8 cellular contexts compared by ENCODE assay signal in genomic region chr17:17001874-17002520, GRCh38. TPM values are rescaled to one million over a fixed set of nuclear protein-coding genes. Genes with fewer than 3 reads are reported as not detected.
DNase-seq lines count a peak whose midpoint lies in the region; ATAC-seq lines count a peak whose summit lies in the region.

No MANE protein-coding gene starts in this region.

- ATAC-seq in HG02973 (IDR thresholded peaks at IDR 0.05; ENCODE audit: unreplicated experiment) = peak; percentile 53

- DNase-seq in Daoy (ENCODE audit: low read depth) (peak; percentile 82), NCI-H345 (lab: John Stamatoyannopoulos, UW) (peak; percentile 84), left kidney (ENCODE audit: low read depth, low spot score) (peak; percentile 86), cerebellar nuclear complex (lab: John Stamatoyannopoulos, UW) (no peak)
- peak; percentile 85 for DNase-seq in activated CD4-positive, CD25-positive, alpha-beta regulatory T cell treated with anti-CD3 and anti-CD28 coated beads, Interleukin-2, amount 50 U/mL, for 72 hours
- peak; percentile 63 for DNase-seq in central memory CD4-positive, alpha-beta T cell
- DNase-seq in stimulated activated CD4-positive, alpha-beta T cell treated with anti-CD3 and anti-CD28 coated beads, Interleukin-4, amount 100 ng/mL, for 48 hours (ENCODE audit: low read depth in 2 of 2) = peak; percentile 72 to 84

RNA-seq across cellular contexts. Expression of gene TNFRSF13B, which starts 30.1 kb away (rescaled TPM):
- total RNA-seq in Daoy (2014; rRNA removed; shearing (Covaris generic)) = not detected in 2 replicates

RNA-seq across cellular contexts. Expression of gene MPRIP, which starts 40.3 kb away (rescaled TPM):
- 135 and 150 TPM in 2 replicates for total RNA-seq in Daoy (2014; rRNA removed; shearing (Covaris generic))

Comparison
In these comparisons a context has a peak if more than half of its experiments do, and no peak if none do; other contexts are left out.
1. DNase-seq: peak in Daoy (single experiment), NCI-H345 (single experiment), activated CD4-positive, CD25-positive, alpha-beta regulatory T cell treated with anti-CD3 and anti-CD28 coated beads, Interleukin-2, amount 50 U/mL, for 72 hours (single experiment), central memory CD4-positive, alpha-beta T cell (single experiment), left kidney (single experiment) and stimulated activated CD4-positive, alpha-beta T cell treated with anti-CD3 and anti-CD28 coated beads, Interleukin-4, amount 100 ng/mL, for 48 hours (2 of 2); none in cerebellar nuclear complex (0 of 2).